ENCODE assay signal across 24 cellular contexts in the genomic region with DNA sequence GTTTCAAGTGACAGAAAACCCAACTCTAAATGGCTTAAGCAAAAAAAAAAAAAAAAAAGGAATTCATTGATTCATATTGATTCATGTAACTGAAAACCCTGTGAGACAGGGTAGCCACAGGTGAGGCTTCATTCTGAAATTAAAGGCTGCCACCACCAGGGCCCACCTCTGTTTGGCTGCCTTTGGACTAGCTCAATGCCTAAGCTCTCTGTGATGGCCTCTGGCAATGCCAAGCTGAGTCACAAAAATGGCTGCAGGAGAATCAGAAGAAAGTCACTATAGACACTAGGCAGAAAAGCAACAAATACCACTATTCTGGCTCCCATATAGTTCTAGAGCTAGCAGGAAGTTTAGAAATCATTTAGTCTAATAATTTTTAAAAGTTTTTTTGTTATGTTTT. TPM values are rescaled to one million over a fixed set of nuclear protein-coding genes. Genes with fewer than 3 reads are reported as not detected.
A peak's percentile ranks its signal among the peaks of the same experiment; 100 is the strongest.
DNase-seq lines count a peak whose midpoint lies in the region; ATAC-seq and TF ChIP-seq lines count a peak whose summit lies in the region.
"Had no signal": no experiment of that assay in that cellular context is flagged by ENCODE, and none has a peak within 500 bp of the region (broad histone marks: within the 10 kb centered on the region; RNA-seq: fewer than 3 reads in every experiment).

No MANE protein-coding gene starts in this region.

- H3K27ac ChIP-seq in C4-2B (peak overlapping the region; percentile 71; the same call in 1 of the 2 replicates), mesendoderm (ENCODE audit: low read depth, low read length) (no peak overlapping the region)
- H3K27ac ChIP-seq: 22Rv1, RWPE1, SK-N-MC had no signal

- H2BK5ac ChIP-seq in mesendoderm (ENCODE audit: low read length) = no peak overlapping the region

- H3K56ac ChIP-seq in mesendoderm (ENCODE audit: low read length) = no peak overlapping the region

- H3K9ac ChIP-seq in mesendoderm (ENCODE audit: low read length) = no peak overlapping the region

- no peak overlapping the region for H2BK15ac ChIP-seq in mesendoderm (replicated peaks; ENCODE audit: low read depth)

- ATAC-seq in HG03108 (IDR thresholded peaks at IDR 0.05; ENCODE audit: unreplicated experiment) = no peak
- ATAC-seq in stimulated activated naive B cell treated with anti-CD40 and anti-IgM and Interleukin-4, amounts not matched to agents 10 μg/mL and 1 μg/mL and 100 μg/mL, for 72 hours (replicated peaks) = no peak
- ATAC-seq in omental fat pad (ENCODE audit: low FRiP score) = no peak

- in situ Hi-C loops in SK-MEL-5 (cut with HindIII; ENCODE audit: low pct_unique_long_range_greater_than_20kb, low sequenced_read_pairs) = no loop called here

- no peak overlapping the region for H4K5ac ChIP-seq in mesendoderm (ENCODE audit: low read length)

- H3K9me3 Mint-ChIP-seq in stimulated activated naive B cell treated with anti-CD40 and anti-IgM and Interleukin-4, amounts not matched to agents 10 μg/mL and 1 μg/mL and 100 μg/mL, for 72 hours = no peaks in the 10 kb centered on the region
- H3K9me3 Mint-ChIP-seq: CD8-positive, alpha-beta memory T cell had no signal

- no peaks in the 10 kb centered on the region for H3K36me3 ChIP-seq in mesendoderm (ENCODE audit: control insufficient read depth, insufficient read depth, low read length)

- H3K27me3 ChIP-seq in mesendoderm (ENCODE audit: insufficient read depth, low read length, poor library complexity) = no peaks in the 10 kb centered on the region

- no peaks in the 10 kb centered on the region for H3K4me1 Mint-ChIP-seq in stimulated activated naive B cell treated with anti-CD40 and anti-IgM and Interleukin-4, amounts not matched to agents 10 μg/mL and 1 μg/mL and 100 μg/mL, for 72 hours
- H3K4me1 Mint-ChIP-seq: B cell had no signal

- H3K23ac ChIP-seq in mesendoderm (ENCODE audit: low read length) = no peak overlapping the region

- no peak overlapping the region for H2BK120ac ChIP-seq in mesendoderm (ENCODE audit: low read depth, low read length)

- no peak overlapping the region for H3K4me2 ChIP-seq in mesendoderm (ENCODE audit: low read length)

- H3K27me3 Mint-ChIP-seq in stimulated activated naive B cell treated with anti-CD40 and anti-IgM and Interleukin-4, amounts not matched to agents 10 μg/mL and 1 μg/mL and 100 μg/mL, for 72 hours = peaks cover 0 to 13% of the 10 kb centered on the region in 2 donors
- H3K27me3 Mint-ChIP-seq: CD8-positive, alpha-beta memory T cell had no signal

- no peak overlapping the region for H2AK5ac ChIP-seq in mesendoderm (ENCODE audit: low read length)

- no peak overlapping the region for H3K4me3 Mint-ChIP-seq in stimulated activated naive B cell treated with anti-CD40 and anti-IgM and Interleukin-4, amounts not matched to agents 10 μg/mL and 1 μg/mL and 100 μg/mL, for 72 hours
- H3K4me3 Mint-ChIP-seq: B cell; CD14-positive monocyte; CD8-positive, alpha-beta memory T cell had no signal

- H3K27ac Mint-ChIP-seq in stimulated activated naive B cell treated with anti-CD40 and anti-IgM and Interleukin-4, amounts not matched to agents 10 μg/mL and 1 μg/mL and 100 μg/mL, for 72 hours = no peak overlapping the region
- H3K27ac Mint-ChIP-seq: B cell; CD14-positive monocyte; CD8-positive, alpha-beta memory T cell had no signal

- H3K18ac ChIP-seq in mesendoderm (ENCODE audit: low read length) = no peak overlapping the region

- H3K4ac ChIP-seq in mesendoderm (ENCODE audit: low read depth, low read length) = no peak overlapping the region

- no peaks in the 10 kb centered on the region for H3K79me2 ChIP-seq in mesendoderm (ENCODE audit: control insufficient read depth, insufficient read depth, low read length)

- no peaks in the 10 kb centered on the region for H3K79me1 ChIP-seq in mesendoderm (ENCODE audit: low read length)

- DNase-seq in HT1080 (ENCODE audit: low read depth) = peak; percentile 11
- peak; percentile 17 for DNase-seq in SK-MEL-5 (ENCODE audit: low read depth, low spot score)
- DNase-seq in mesendoderm = peak; percentile 17
- DNase-seq in stimulated activated naive B cell treated with anti-CD40 and anti-IgM and Interleukin-4, amounts not matched to agents 10 μg/mL and 1 μg/mL and 100 μg/mL, for 72 hours = no peak
- no peak for DNase-seq in omental fat pad (ENCODE audit: low spot score)
- no peak for DNase-seq in GM19238 (ENCODE audit: insufficient read length, low spot score)
- DNase-seq: CD8-positive, alpha-beta memory T cell; DMS 273 treated with DMSO at 0.1 percent for 48 hours; DMS79 treated with DMSO at 0.1 percent for 48 hours; KBM-7; MM.1S; NCI-H2029; NCI-H446; NCI-H524 treated with DMSO at 0.1 percent for 48 hours; NCI-H82; NK-92 treated with Interleukin-12 subunit alpha and Interleukin-12 subunit beta, amount 100 ng/mL, for 24 hours; SHP77 treated with DMSO at 0.1 percent for 48 hours had no signal

- no peak overlapping the region for H4K8ac ChIP-seq in mesendoderm (ENCODE audit: low read depth, low read length)

- no peak; the same call in 1 of the 2 replicates for TF ChIP-seq CTCF in C4-2B (conservative IDR thresholded peaks at IDR 0.05)
- TF ChIP-seq CTCF in omental fat pad (IDR thresholded peaks at IDR 0.05) = no peak

- no peaks in the 10 kb centered on the region for H3K36me3 Mint-ChIP-seq in stimulated activated naive B cell treated with anti-CD40 and anti-IgM and Interleukin-4, amounts not matched to agents 10 μg/mL and 1 μg/mL and 100 μg/mL, for 72 hours
- H3K36me3 Mint-ChIP-seq: CD14-positive monocyte; CD8-positive, alpha-beta memory T cell had no signal

- H3K4me1 ChIP-seq in mesendoderm (ENCODE audit: control insufficient read depth, low read depth, low read length) = no peaks in the 10 kb centered on the region

- no peak overlapping the region for H3K4me3 ChIP-seq in mesendoderm (ENCODE audit: low read length)
- H3K4me3 ChIP-seq: SK-N-MC had no signal

RNA-seq across cellular contexts. Expression of gene GYG1, which starts 38.2 kb away (rescaled TPM):
- total RNA-seq in HT1080 (2014; rRNA removed; shearing (Covaris generic)) = 53.1 and 79.4 TPM in 2 replicates
- 85.5 and 99.8 TPM in 2 replicates for polyA plus RNA-seq in HT1080 (2015; cell fraction: cytosol; rRNA removed)
- polyA plus RNA-seq in HT1080 (2015; cell fraction: nucleus; rRNA removed) = 67.5 and 77.8 TPM in 2 replicates
- total RNA-seq in SK-MEL-5 (2014; rRNA removed; shearing (Covaris generic)) = 35.0 and 35.3 TPM in 2 replicates
- polyA plus RNA-seq in SK-MEL-5 (2015; cell fraction: cytosol; rRNA removed) = 49.7 and 107 TPM in 2 replicates
- 27.6 and 28.6 TPM in 2 replicates for polyA plus RNA-seq in SK-MEL-5 (2015; cell fraction: nucleus; rRNA removed)
- polyA plus RNA-seq in mesendoderm (2013, experiment 1 of 2) = 18.7 TPM
- 19.1 TPM for polyA plus RNA-seq in mesendoderm (2013, experiment 2 of 2)
- total RNA-seq in omental fat pad = 10 to 100 TPM; 23.2 to 40.8 (median 30.4) TPM

Comparison
In these comparisons a context has a peak if more than half of its experiments do, and no peak if none do; other contexts are left out.
1. DNase-seq: peak in HT1080 (single experiment), SK-MEL-5 (single experiment) and mesendoderm (single experiment); none in stimulated activated naive B cell treated with anti-CD40 and anti-IgM and Interleukin-4, amounts not matched to agents 10 μg/mL and 1 μg/mL and 100 μg/mL, for 72 hours (single experiment), omental fat pad (single experiment) and GM19238 (single experiment).